Comparison of ENCODE assay signal across 8 cellular contexts in genomic region chr15:78298983-78299301, GRCh38. TPM values are rescaled to one million over a fixed set of nuclear protein-coding genes. Genes with fewer than 3 reads are reported as not detected.
DNase-seq lines count a peak whose midpoint lies in the region; ATAC-seq and FAIRE-seq lines count a peak whose summit lies in the region.

No MANE protein-coding gene starts in this region.

- peaks cover 20% of the 10 kb centered on the region for H3K4me1 ChIP-seq in SJCRH30
- H3K4me1 ChIP-seq in neuron (ENCODE audit: insufficient read depth, low read length): peaks cover 8% of the 10 kb centered on the region

- peak overlapping the region; percentile 76 for H3K4me3 ChIP-seq in SJCRH30
- peak overlapping the region; percentile 54 for H3K4me3 ChIP-seq in neuron (ENCODE audit: low read length)

- H3K36me3 ChIP-seq in SJCRH30 (no peaks in the 10 kb centered on the region), neuron (ENCODE audit: insufficient read depth, low read length) (peaks cover 8% of the 10 kb centered on the region)

- peak overlapping the region; percentile 40 for H3K27ac ChIP-seq in SJCRH30

- DNase-seq in SJCRH30 (no peak), germinal center (ENCODE audit: low spot score) (no peak), NCI-H2029 (lab: John Stamatoyannopoulos, UW) (no peak), urothelium cell line (ENCODE audit: low spot score) (no peak)

- no peak for FAIRE-seq in urothelium cell line (lab: Jason Lieb, UNC)

- H3K9me3 ChIP-seq in SJCRH30 (replicated peaks): no peaks in the 10 kb centered on the region
- no peaks in the 10 kb centered on the region for H3K9me3 ChIP-seq in neuron (ENCODE audit: low read length)

- H3K27me3 ChIP-seq in SJCRH30: no peaks in the 10 kb centered on the region
- no peaks in the 10 kb centered on the region for H3K27me3 ChIP-seq in neuron (ENCODE audit: insufficient read depth, low read length)

- peak; percentile 8 for ATAC-seq in GM18861 (IDR thresholded peaks at IDR 0.05; ENCODE audit: unreplicated experiment)
- peak; percentile 16 for ATAC-seq in HG02870 (IDR thresholded peaks at IDR 0.05; ENCODE audit: unreplicated experiment)
- ATAC-seq in esophagus mucosa: peak; percentile 56

- H2AFZ ChIP-seq in neuron (ENCODE audit: low read depth, low read length): no peak overlapping the region

RNA-seq across cellular contexts. Expression of gene SKIC8, which starts 0.5 kb away (rescaled TPM):
- 60.5 and 69.8 TPM in 2 replicates for total RNA-seq in SJCRH30 (2014; rRNA removed; shearing (Covaris generic))
- total RNA-seq in esophagus mucosa: 38.3 TPM

RNA-seq across cellular contexts. Expression of gene DNAJA4, which starts 34.6 kb away (rescaled TPM):
- 0.15 TPM in 1 of 2 replicates, not detected in the other for total RNA-seq in SJCRH30 (2014; rRNA removed; shearing (Covaris generic))
- 9.5 TPM for total RNA-seq in esophagus mucosa

RNA-seq across cellular contexts. Expression of gene CRABP1, which starts 41.2 kb away (rescaled TPM):
- total RNA-seq in SJCRH30 (2014; rRNA removed; shearing (Covaris generic)): not detected in 2 replicates
- total RNA-seq in esophagus mucosa: not detected
